32 cellular contexts compared by ENCODE assay signal in the genomic region with DNA sequence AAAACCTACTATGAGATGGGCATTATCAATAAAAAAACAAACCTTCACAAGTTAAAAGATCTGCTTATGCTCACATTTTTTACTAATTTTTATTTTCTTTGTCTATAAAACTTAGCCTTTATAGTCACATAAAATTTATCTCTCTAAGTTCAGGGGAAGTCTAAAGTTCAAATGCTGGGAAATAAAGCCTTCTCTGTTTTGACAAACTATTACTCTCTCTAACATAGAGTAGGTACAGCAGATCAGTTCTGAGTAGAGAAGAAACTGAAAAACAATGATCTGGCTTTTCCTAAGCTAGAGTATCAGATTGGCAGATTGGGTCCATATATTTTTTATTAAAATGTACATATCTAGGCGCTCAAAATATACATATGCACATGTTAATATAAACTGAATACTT. TPM values are rescaled to one million over a fixed set of nuclear protein-coding genes. Genes with fewer than 3 reads are reported as not detected.
"Had no signal": no experiment of that assay in that cellular context is flagged by ENCODE, and none has a peak within 500 bp of the region (broad histone marks: within the 10 kb centered on the region; RNA-seq: fewer than 3 reads in every experiment).

No MANE protein-coding gene starts in this region.

- H3K4me3 Mint-ChIP-seq: activated CD4-positive, alpha-beta T cell treated with anti-CD3 and anti-CD28 coated beads, Interleukin-2, amount 10 ng/mL, durations not matched to agents 24 days and 14 days; activated CD8-positive, alpha-beta T cell treated with anti-CD3 and anti-CD28 coated beads, Interleukin-2, amount 10 ng/mL, durations not matched to agents 7 days and 5 days; activated naive CD4-positive, alpha-beta T cell treated with anti-CD3 and anti-CD28 coated beads for 36 hours; activated T-cell treated with anti-CD3 and anti-CD28 coated beads, Interleukin-2, amount 50 U/mL, for 24 hours; activated T-helper 1 cell treated with anti-CD3 and anti-CD28 coated beads, Interleukin-12 subunit alpha, Interleukin-12 subunit beta, Interleukin-2, Interleukin-4 antibody, amounts not matched to agents 30 ng/mL and 10 ng/mL and 1 ng/mL, durations not matched to agents 14 hours and 24 hours and 36 hours; brain had no signal

- H3K36me3 Mint-ChIP-seq: activated naive CD4-positive, alpha-beta T cell treated with anti-CD3 and anti-CD28 coated beads, Interleukin-2, amount 50 U/mL, for 72 hours; brain had no signal

- H3K27ac ChIP-seq: adrenal gland, SJCRH30, SK-N-MC had no signal

- H3K27me3 ChIP-seq: adrenal gland, SJCRH30 had no signal

- H3K4me1 Mint-ChIP-seq: brain had no signal

- H3K9me3 Mint-ChIP-seq: activated CD4-positive, alpha-beta T cell treated with anti-CD3 and anti-CD28 coated beads, Interleukin-2, amount 10 ng/mL, durations not matched to agents 24 days and 14 days; activated naive CD4-positive, alpha-beta T cell treated with anti-CD3 and anti-CD28 coated beads for 36 hours; activated naive CD4-positive, alpha-beta T cell treated with anti-CD3 and anti-CD28 coated beads, Interleukin-2, amount 50 U/mL, for 72 hours; activated T-cell treated with anti-CD3 and anti-CD28 coated beads, Interleukin-2, amount 50 U/mL, for 24 hours; activated T-helper 1 cell treated with anti-CD3 and anti-CD28 coated beads, Interleukin-12 subunit alpha, Interleukin-12 subunit beta, Interleukin-2, Interleukin-4 antibody, amounts not matched to agents 30 ng/mL and 10 ng/mL and 1 ng/mL, durations not matched to agents 14 hours and 24 hours and 36 hours; brain had no signal

- H3K9me3 ChIP-seq: adrenal gland, SJCRH30 had no signal

- DNase-seq: activated CD4-positive, alpha-beta T cell treated with anti-CD3 and anti-CD28 coated beads, Interleukin-2, amount 10 ng/mL, durations not matched to agents 24 days and 14 days; activated CD4-positive, alpha-beta T cell treated with anti-CD3 and anti-CD28 coated beads, Interleukin-2, amount 50 U/mL, for 4 hours; activated CD8-positive, alpha-beta T cell treated with anti-CD3 and anti-CD28 coated beads, Interleukin-2, amount 10 ng/mL, durations not matched to agents 7 days and 5 days; activated gamma-delta T cell treated with Interleukin-2 at 50 U/mL for 16 hours; activated naive CD4-positive, alpha-beta T cell treated with anti-CD3 and anti-CD28 coated beads for 36 hours; activated T-cell treated with anti-CD3 and anti-CD28 coated beads, Interleukin-2, amount 50 U/mL, for 24 hours; adrenal gland; anterior cingulate cortex; caudate nucleus; Kasumi-1; KBM-7; NCI-H1105; NCI-H1436; NCI-H1694; NCI-H1930; NCI-H2081 treated with DMSO at 0.1 percent for 48 hours; NCI-H226; NCI-H446 treated with DMSO at 0.1 percent for 48 hours; NCI-H524; SHP77; SJCRH30; T1000 had no signal

- FAIRE-seq: bronchial epithelial cell, TTC549 had no signal

- H3K36me3 ChIP-seq: adrenal gland, SJCRH30 had no signal

- H3K27me3 Mint-ChIP-seq: activated T-cell treated with anti-CD3 and anti-CD28 coated beads, Interleukin-2, amount 50 U/mL, for 24 hours; brain had no signal

- ATAC-seq: activated CD8-positive, alpha-beta T cell treated with anti-CD3 and anti-CD28 coated beads, Interleukin-2, amount 10 ng/mL, durations not matched to agents 7 days and 5 days; activated naive CD4-positive, alpha-beta T cell treated with anti-CD3 and anti-CD28 coated beads, Interleukin-2, amount 50 U/mL, for 72 hours; Panc1 had no signal

- H3K4me1 ChIP-seq: adrenal gland, SJCRH30 had no signal

- H3K27ac Mint-ChIP-seq: activated CD4-positive, alpha-beta T cell treated with anti-CD3 and anti-CD28 coated beads, Interleukin-2, amount 10 ng/mL, durations not matched to agents 24 days and 14 days; activated CD8-positive, alpha-beta T cell treated with anti-CD3 and anti-CD28 coated beads, Interleukin-2, amount 10 ng/mL, durations not matched to agents 7 days and 5 days; activated naive CD4-positive, alpha-beta T cell treated with anti-CD3 and anti-CD28 coated beads for 36 hours; activated naive CD4-positive, alpha-beta T cell treated with anti-CD3 and anti-CD28 coated beads, Interleukin-2, amount 50 U/mL, for 72 hours; activated T-cell treated with anti-CD3 and anti-CD28 coated beads, Interleukin-2, amount 50 U/mL, for 24 hours; activated T-helper 1 cell treated with anti-CD3 and anti-CD28 coated beads, Interleukin-12 subunit alpha, Interleukin-12 subunit beta, Interleukin-2, Interleukin-4 antibody, amounts not matched to agents 30 ng/mL and 10 ng/mL and 1 ng/mL, durations not matched to agents 14 hours and 24 hours and 36 hours; brain had no signal

- H3K4me3 ChIP-seq: adrenal gland, SJCRH30, SK-N-MC had no signal

RNA-seq across cellular contexts. Expression of a gene that starts 31.2 kb away (rescaled TPM):
- total RNA-seq: activated CD4-positive, alpha-beta T cell treated with anti-CD3 and anti-CD28 coated beads, Interleukin-2, amount 10 ng/mL, durations not matched to agents 24 days and 14 days; activated CD8-positive, alpha-beta T cell treated with anti-CD3 and anti-CD28 coated beads, Interleukin-2, amount 10 ng/mL, durations not matched to agents 7 days and 5 days; activated T-helper 1 cell treated with anti-CD3 and anti-CD28 coated beads, Interleukin-12 subunit alpha, Interleukin-12 subunit beta, Interleukin-2, Interleukin-4 antibody, amounts not matched to agents 30 ng/mL and 10 ng/mL and 1 ng/mL, durations not matched to agents 14 hours and 24 hours and 36 hours; adrenal gland; bronchial epithelial cell; RPMI7951; T-helper 1 cell treated with Interleukin-12 subunit alpha and Interleukin-12 subunit beta and Interleukin-4 antibody, amounts not matched to agents 30 ng/mL and 1 ng/mL, for 36 hours; T-helper 2 cell treated with Interferon-gamma antibody and Interleukin-4, amounts not matched to agents 100 ng/mL and 5 ng/mL, for 36 hours had no signal
- polyA plus RNA-seq: adrenal gland had no signal
